9 cellular contexts compared by ENCODE assay signal in the genomic region with DNA sequence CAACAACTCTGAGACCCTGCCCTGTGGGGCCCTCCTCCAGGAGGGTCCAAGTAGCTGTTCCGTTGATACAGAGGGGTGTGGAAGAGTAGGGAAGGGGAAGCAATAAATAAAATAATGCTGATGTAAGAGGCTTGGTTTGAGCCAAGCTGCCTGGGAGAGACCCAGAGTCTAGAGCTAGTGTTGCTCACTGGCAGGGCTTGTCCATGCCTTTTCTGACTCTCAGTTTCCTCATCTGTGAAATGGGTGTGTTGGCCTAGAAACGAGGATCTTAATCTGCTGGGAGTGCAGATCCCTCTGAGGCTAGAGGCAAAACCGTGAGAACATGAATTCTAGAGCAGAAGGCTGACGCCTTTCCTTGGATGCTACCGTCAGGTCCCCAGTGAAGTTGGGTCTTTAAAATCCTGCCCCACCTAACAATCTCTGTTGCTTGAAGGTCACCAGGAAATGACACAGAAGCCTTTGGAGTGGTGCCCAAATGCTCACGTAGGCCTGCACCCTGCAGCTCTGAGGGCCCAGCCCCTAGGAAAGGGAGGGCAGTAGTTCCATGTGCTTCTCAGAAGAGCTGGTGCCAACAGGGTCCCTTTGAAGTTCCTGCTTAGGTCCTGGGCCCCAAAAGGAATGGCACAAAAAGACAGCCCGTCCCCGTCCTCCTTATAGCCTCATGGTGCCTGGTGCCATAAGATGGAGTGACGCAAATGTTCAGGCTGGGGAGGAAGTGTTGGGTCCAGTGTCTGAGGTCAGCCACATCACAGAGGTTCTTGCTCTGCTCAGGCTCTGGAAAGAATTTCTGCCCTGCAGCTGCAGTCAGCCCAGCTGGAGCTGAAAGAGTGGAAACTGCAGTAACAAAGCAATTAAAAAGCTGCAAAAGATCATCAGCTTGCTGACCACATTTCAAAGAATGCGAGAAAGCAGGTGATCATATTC.
DNase-seq lines count a peak whose midpoint lies in the region; ATAC-seq lines count a peak whose summit lies in the region.
"Had no signal": no experiment of that assay in that cellular context is flagged by ENCODE, and none has a peak within 500 bp of the region (broad histone marks: within the 10 kb centered on the region; RNA-seq: fewer than 3 reads in every experiment).

No MANE protein-coding gene starts in this region.

- H3K79me2 ChIP-seq in Karpas-422 (ENCODE audit: low read length), result no peaks in the 10 kb centered on the region

- ATAC-seq in right cardiac atrium (peak; percentile 32 to 89), GM21526 (IDR thresholded peaks at IDR 0.05; ENCODE audit: low FRiP score, unreplicated experiment) (no peak), GM18867 (IDR thresholded peaks at IDR 0.05; ENCODE audit: unreplicated experiment) (no peak), GM18909 (IDR thresholded peaks at IDR 0.05; ENCODE audit: poor library complexity, unreplicated experiment) (no peak)
- peak; percentile 6 for ATAC-seq in stimulated activated memory B cell treated with anti-CD40 and anti-IgM and Interleukin-4, amounts not matched to agents 10 μg/mL and 1 μg/mL and 100 μg/mL, for 72 hours

- H3K4me3 ChIP-seq in Karpas-422 (ENCODE audit: low read length) (no peak overlapping the region), right cardiac atrium (ENCODE audit: low read length) (no peak overlapping the region)
- H3K4me3 ChIP-seq: prostate gland had no signal

- H3K9me2 ChIP-seq in Karpas-422 (replicated peaks; ENCODE audit: insufficient read depth, low read length), result no peaks in the 10 kb centered on the region

- no peaks in the 10 kb centered on the region for H3K36me3 Mint-ChIP-seq in stimulated activated memory B cell treated with anti-CD40 and anti-IgM and Interleukin-4, amounts not matched to agents 10 μg/mL and 1 μg/mL and 100 μg/mL, for 72 hours

- DNase-seq in Karpas-422 (no peak), T1000 (lab: John Stamatoyannopoulos, UW) (peak; percentile 4), right cardiac atrium (peak in 2 of 3 donors; percentile 67 to 72)
- DNase-seq: NCI-H524 treated with DMSO at 0.1 percent for 48 hours had no signal

- peaks cover 42% of the 10 kb centered on the region for H3K27me3 Mint-ChIP-seq in stimulated activated memory B cell treated with anti-CD40 and anti-IgM and Interleukin-4, amounts not matched to agents 10 μg/mL and 1 μg/mL and 100 μg/mL, for 72 hours

- H3K27me3 ChIP-seq in Karpas-422 (ENCODE audit: low read length) (no peaks in the 10 kb centered on the region), right cardiac atrium (ENCODE audit: control insufficient read depth, insufficient read depth) (no peaks in the 10 kb centered on the region)

- H3K9me3 Mint-ChIP-seq in stimulated activated memory B cell treated with anti-CD40 and anti-IgM and Interleukin-4, amounts not matched to agents 10 μg/mL and 1 μg/mL and 100 μg/mL, for 72 hours, result no peaks in the 10 kb centered on the region

- 65% methylated on average over 10 of the region's 10 CpGs for WGBS in right cardiac atrium

- no peak overlapping the region for H3K27ac Mint-ChIP-seq in stimulated activated memory B cell treated with anti-CD40 and anti-IgM and Interleukin-4, amounts not matched to agents 10 μg/mL and 1 μg/mL and 100 μg/mL, for 72 hours

- H3K27ac ChIP-seq in Karpas-422 (ENCODE audit: low read length) (peak overlapping the region; percentile 75), right cardiac atrium (ENCODE audit: low read length) (peak overlapping the region; percentile 63)
- H3K27ac ChIP-seq: prostate gland had no signal

- peak overlapping the region; percentile 81 for H2AFZ ChIP-seq in Karpas-422 (ENCODE audit: low read length)

- peaks cover 6% of the 10 kb centered on the region for H3K4me1 Mint-ChIP-seq in stimulated activated memory B cell treated with anti-CD40 and anti-IgM and Interleukin-4, amounts not matched to agents 10 μg/mL and 1 μg/mL and 100 μg/mL, for 72 hours

- H3K4me1 ChIP-seq in Karpas-422 (ENCODE audit: low read length), result peaks cover 64% of the 10 kb centered on the region
- H3K4me1 ChIP-seq in right cardiac atrium (ENCODE audit: control insufficient read depth, insufficient read depth, low read length), result no peaks in the 10 kb centered on the region
- H3K4me1 ChIP-seq: prostate gland had no signal

- H3K36me3 ChIP-seq in Karpas-422 (ENCODE audit: insufficient read depth, low read length), result no peaks in the 10 kb centered on the region
- H3K36me3 ChIP-seq: prostate gland had no signal

- intact Hi-C loops in right cardiac atrium (cut with DNase I), result no loop called here

- H3K4me2 ChIP-seq in Karpas-422 (ENCODE audit: low read depth, low read length, poor library complexity, severe bottlenecking), result no peak overlapping the region

- peak overlapping the region; percentile 24; the same call in 1 of the 2 replicates for H3K9ac ChIP-seq in Karpas-422 (ENCODE audit: low read length)

- H3K9me3 ChIP-seq in Karpas-422 (ENCODE audit: low read length) (no peaks in the 10 kb centered on the region), right cardiac atrium (ENCODE audit: control insufficient read depth, low read length) (no peaks in the 10 kb centered on the region)
- H3K9me3 ChIP-seq: prostate gland had no signal

- H3K4me3 Mint-ChIP-seq in stimulated activated memory B cell treated with anti-CD40 and anti-IgM and Interleukin-4, amounts not matched to agents 10 μg/mL and 1 μg/mL and 100 μg/mL, for 72 hours, result no peak overlapping the region

- H4K20me1 ChIP-seq in Karpas-422 (ENCODE audit: insufficient read depth, low read depth, low read length), result no peaks in the 10 kb centered on the region

Comparison
In these comparisons a context has a peak if more than half of its experiments do, and no peak if none do; other contexts are left out.
1. ATAC-seq: peak in right cardiac atrium (2 of 2) and stimulated activated memory B cell treated with anti-CD40 and anti-IgM and Interleukin-4, amounts not matched to agents 10 μg/mL and 1 μg/mL and 100 μg/mL, for 72 hours (single experiment); none in GM21526 (single experiment), GM18867 (single experiment) and GM18909 (single experiment).